Comparison of ENCODE assay signal across 8 cellular contexts in genomic region chr10:26861326-26861998, GRCh38. TPM values are rescaled to one million over a fixed set of nuclear protein-coding genes. Genes with fewer than 3 reads are reported as not detected.
DNase-seq lines count a peak whose midpoint lies in the region; ATAC-seq lines count a peak whose summit lies in the region.

No MANE protein-coding gene starts in this region.

- peak overlapping the region; percentile 97 for H3K4me3 Mint-ChIP-seq in T-helper 2 cell treated with Interferon-gamma antibody and Interleukin-4, amounts not matched to agents 5 μg/mL and 100 μg/mL, for 36 hours
- H3K4me3 Mint-ChIP-seq in activated CD4-positive, alpha-beta memory T cell treated with anti-CD3 and anti-CD28 coated beads, Interleukin-2, amount 10 ng/mL, durations not matched to agents 7 days and 5 days: peak overlapping the region; percentile 100
- H3K4me3 Mint-ChIP-seq in stimulated activated naive CD8-positive, alpha-beta T cell treated with anti-CD3 and anti-CD28 coated beads, Interleukin-15, amount 100 ng/mL, for 72 hours: peak overlapping the region; percentile 91 to 97

- no peaks in the 10 kb centered on the region for H3K9me3 ChIP-seq in iPS-18a (ENCODE audit: control insufficient read depth, low read depth, low read length)

- H3K9me3 Mint-ChIP-seq in T-helper 2 cell treated with Interferon-gamma antibody and Interleukin-4, amounts not matched to agents 5 μg/mL and 100 μg/mL, for 36 hours: no peaks in the 10 kb centered on the region
- no peaks in the 10 kb centered on the region for H3K9me3 Mint-ChIP-seq in activated CD4-positive, alpha-beta memory T cell treated with anti-CD3 and anti-CD28 coated beads, Interleukin-2, amount 10 ng/mL, durations not matched to agents 7 days and 5 days
- no peaks in the 10 kb centered on the region for H3K9me3 Mint-ChIP-seq in stimulated activated naive CD8-positive, alpha-beta T cell treated with anti-CD3 and anti-CD28 coated beads, Interleukin-15, amount 100 ng/mL, for 72 hours

- CTCF ChIA-PET in activated CD4-positive, alpha-beta memory T cell treated with anti-CD3 and anti-CD28 coated beads, Interleukin-2, amount 10 ng/mL, durations not matched to agents 7 days and 5 days (lab: Charles Lee): interaction anchor here (1.1 to 4.3 kb wide), 13 partner anchors 8 to 293 kb away, joined by 3 to 36 read pairs (median 4); partner anchors contain the start of gene YME1L1

- peak overlapping the region; percentile 100 for H3K27ac Mint-ChIP-seq in T-helper 2 cell treated with Interferon-gamma antibody and Interleukin-4, amounts not matched to agents 5 μg/mL and 100 μg/mL, for 36 hours
- peak overlapping the region; percentile 100 for H3K27ac Mint-ChIP-seq in activated CD4-positive, alpha-beta memory T cell treated with anti-CD3 and anti-CD28 coated beads, Interleukin-2, amount 10 ng/mL, durations not matched to agents 7 days and 5 days
- peak overlapping the region in 1 of 2 donors; percentile 42 for H3K27ac Mint-ChIP-seq in stimulated activated naive CD8-positive, alpha-beta T cell treated with anti-CD3 and anti-CD28 coated beads, Interleukin-15, amount 100 ng/mL, for 72 hours

- no peak for DNase-seq in T-helper 2 cell treated with Interferon-gamma antibody and Interleukin-4, amounts not matched to agents 5 μg/mL and 100 μg/mL, for 36 hours (ENCODE audit: low spot score)
- DNase-seq in T-helper 2 cell: no peak
- DNase-seq in activated CD4-positive, alpha-beta memory T cell treated with anti-CD3 and anti-CD28 coated beads, Interleukin-2, amount 10 ng/mL, durations not matched to agents 7 days and 5 days: no peak
- DNase-seq in stimulated activated naive CD8-positive, alpha-beta T cell treated with anti-CD3 and anti-CD28 coated beads, Interleukin-15, amount 100 ng/mL, for 72 hours: no peak
- DNase-seq in Ammon's horn (ENCODE audit: low spot score): no peak
- no peak for DNase-seq in NCI-H1694 treated with DMSO at 0.1 percent for 48 hours (lab: John Stamatoyannopoulos, UW)

- H3K36me3 Mint-ChIP-seq in T-helper 2 cell treated with Interferon-gamma antibody and Interleukin-4, amounts not matched to agents 5 μg/mL and 100 μg/mL, for 36 hours (ENCODE audit: low read depth): peaks cover 9% of the 10 kb centered on the region
- peaks cover 20% of the 10 kb centered on the region for H3K36me3 Mint-ChIP-seq in activated CD4-positive, alpha-beta memory T cell treated with anti-CD3 and anti-CD28 coated beads, Interleukin-2, amount 10 ng/mL, durations not matched to agents 7 days and 5 days (ENCODE audit: low read depth)

- H3K27ac ChIP-seq in iPS-18a (ENCODE audit: low read length): peak overlapping the region; percentile 36

- no peaks in the 10 kb centered on the region for H3K27me3 ChIP-seq in iPS-18a (ENCODE audit: control insufficient read depth, insufficient read depth, low read length)

- no peaks in the 10 kb centered on the region for H3K36me3 ChIP-seq in iPS-18a (ENCODE audit: control insufficient read depth, low read depth, low read length)

- peaks cover 12% of the 10 kb centered on the region for H3K4me1 ChIP-seq in iPS-18a (ENCODE audit: control insufficient read depth, low read depth, low read length)

- peaks cover 26% of the 10 kb centered on the region for H3K4me1 Mint-ChIP-seq in T-helper 2 cell treated with Interferon-gamma antibody and Interleukin-4, amounts not matched to agents 5 μg/mL and 100 μg/mL, for 36 hours (ENCODE audit: low read depth)
- peaks cover 30% of the 10 kb centered on the region for H3K4me1 Mint-ChIP-seq in activated CD4-positive, alpha-beta memory T cell treated with anti-CD3 and anti-CD28 coated beads, Interleukin-2, amount 10 ng/mL, durations not matched to agents 7 days and 5 days
- H3K4me1 Mint-ChIP-seq in stimulated activated naive CD8-positive, alpha-beta T cell treated with anti-CD3 and anti-CD28 coated beads, Interleukin-15, amount 100 ng/mL, for 72 hours: peaks cover 30% of the 10 kb centered on the region

- H3K9ac ChIP-seq in iPS-18a (ENCODE audit: low read length): peak overlapping the region; percentile 30

- ATAC-seq in stimulated activated naive CD8-positive, alpha-beta T cell treated with anti-CD3 and anti-CD28 coated beads, Interleukin-15, amount 100 ng/mL, for 72 hours: no peak
- ATAC-seq in HG03354 (IDR thresholded peaks at IDR 0.05; ENCODE audit: poor library complexity, severe bottlenecking, unreplicated experiment): no peak

- H3K4me3 ChIP-seq in iPS-18a (ENCODE audit: low read length): peak overlapping the region; percentile 19

- POLR2A ChIA-PET in activated CD4-positive, alpha-beta memory T cell treated with anti-CD3 and anti-CD28 coated beads, Interleukin-2, amount 10 ng/mL, durations not matched to agents 7 days and 5 days (lab: Charles Lee): interaction anchor here (0.7 to 4.2 kb wide), 11 partner anchors 18 to 430 kb away, joined by 3 to 28 read pairs (median 4); partner anchors contain the start of genes MASTL, PDSS1 and YME1L1

- H3K27me3 Mint-ChIP-seq in T-helper 2 cell treated with Interferon-gamma antibody and Interleukin-4, amounts not matched to agents 5 μg/mL and 100 μg/mL, for 36 hours (ENCODE audit: low read depth): peaks cover 13% of the 10 kb centered on the region
- peaks cover 15% of the 10 kb centered on the region for H3K27me3 Mint-ChIP-seq in activated CD4-positive, alpha-beta memory T cell treated with anti-CD3 and anti-CD28 coated beads, Interleukin-2, amount 10 ng/mL, durations not matched to agents 7 days and 5 days
- H3K27me3 Mint-ChIP-seq in stimulated activated naive CD8-positive, alpha-beta T cell treated with anti-CD3 and anti-CD28 coated beads, Interleukin-15, amount 100 ng/mL, for 72 hours: no peaks in the 10 kb centered on the region

RNA-seq across cellular contexts. Expression of gene ABI1, which starts 0.7 kb away (rescaled TPM):
- 10 to 100 TPM; 76.9 to 78.4 TPM for total RNA-seq in activated CD4-positive, alpha-beta memory T cell treated with anti-CD3 and anti-CD28 coated beads, Interleukin-2, amount 10 ng/mL, durations not matched to agents 7 days and 5 days
